8 cellular contexts compared by ENCODE assay signal in the genomic region with DNA sequence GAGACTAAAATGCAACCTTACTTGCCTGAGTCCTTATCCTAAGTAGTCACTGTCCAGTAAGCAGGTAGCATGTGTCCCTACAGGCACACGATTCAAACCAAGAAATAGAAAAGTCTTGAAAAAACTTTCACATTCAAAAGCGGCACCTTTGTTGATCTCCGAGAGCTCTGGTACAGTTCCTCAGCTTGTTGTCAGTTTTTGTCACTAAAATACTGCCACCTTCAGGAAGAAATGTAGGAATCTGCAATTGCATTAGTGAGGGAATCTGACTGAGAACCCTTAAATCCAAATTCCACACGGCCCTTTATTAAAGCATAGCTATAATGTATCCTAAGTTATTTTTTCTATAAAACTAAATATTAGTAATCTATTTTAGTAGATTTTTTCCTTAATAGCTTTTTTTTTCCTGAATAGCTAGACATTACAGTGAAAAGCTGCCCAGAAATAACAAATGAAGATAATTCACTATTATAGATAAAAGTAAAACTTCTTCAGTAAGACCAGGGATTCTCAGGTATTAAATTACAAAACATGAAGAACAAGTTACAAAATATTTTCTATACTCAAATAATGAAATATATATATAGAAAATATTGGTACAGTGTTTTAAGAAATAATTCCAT. TPM values are rescaled to one million over a fixed set of nuclear protein-coding genes. Genes with fewer than 3 reads are reported as not detected.
A peak's percentile ranks its signal among the peaks of the same experiment; 100 is the strongest.
DNase-seq lines count a peak whose midpoint lies in the region; ATAC-seq, FAIRE-seq and TF ChIP-seq lines count a peak whose summit lies in the region.

No MANE protein-coding gene starts in this region.

- no peaks in the 10 kb centered on the region for H3K4me1 ChIP-seq in kidney (ENCODE audit: control insufficient read depth in 1 of 2, insufficient read depth in 1 of 2, low read depth in 1 of 2, low read length in 2 of 2)

- no peaks in the 10 kb centered on the region for H3K27me3 Mint-ChIP-seq in MCF 10A (ENCODE audit: insufficient read depth, unreplicated experiment)

- no peak overlapping the region for H3K27ac ChIP-seq in kidney (ENCODE audit: low read depth in 2 of 2, low read length in 2 of 2)
- peak overlapping the region; percentile 60 for H3K27ac ChIP-seq in substantia nigra (ENCODE audit: low read depth, low read length, poor library complexity, severe bottlenecking)

- peak; percentile 15 for DNase-seq in NCI-H187 treated with DMSO at 0.1 percent for 48 hours (lab: John Stamatoyannopoulos, UW)
- no peak for DNase-seq in NCI-H187 (lab: John Stamatoyannopoulos, UW)
- DNase-seq in NOMO-1 treated with dmso at 0.1 percent for 144 hours (lab: John Stamatoyannopoulos, UW; ENCODE audit: unreplicated experiment) = peak; percentile 17
- peak; percentile 81 for DNase-seq in MCF 10A (ENCODE audit: unreplicated experiment)
- DNase-seq in kidney = no peak
- peak in 6 of 49 donors; percentile 5 to 67 (median 14) for DNase-seq in substantia nigra (lab: John Stamatoyannopoulos, UW)

- H3K4me1 Mint-ChIP-seq in MCF 10A (ENCODE audit: insufficient read depth, unreplicated experiment) = peaks cover 18% of the 10 kb centered on the region

- peaks cover 13% of the 10 kb centered on the region for H3K9me3 Mint-ChIP-seq in MCF 10A (ENCODE audit: unreplicated experiment)

- ATAC-seq in GM19467 (IDR thresholded peaks at IDR 0.05; ENCODE audit: unreplicated experiment) (peak; percentile 81), HG03469 (IDR thresholded peaks at IDR 0.05; ENCODE audit: unreplicated experiment) (peak; percentile 57)

- H3K4me3 Mint-ChIP-seq in MCF 10A (ENCODE audit: unreplicated experiment) = peak overlapping the region; percentile 63

- H3K36me3 ChIP-seq in kidney (ENCODE audit: control insufficient read depth in 1 of 2, insufficient read depth in 2 of 2, low read length in 2 of 2) = no peaks in the 10 kb centered on the region

- TF ChIP-seq CTCF in MCF 10A (IDR thresholded peaks at IDR 0.05; ENCODE audit: unreplicated experiment) = peak; percentile 62
- TF ChIP-seq CTCF in kidney (IDR thresholded peaks at IDR 0.05; ENCODE audit: borderline replicate concordance, extremely low read depth, insufficient read depth) = peak; percentile 72

- intact Hi-C loops in MCF 10A (cut with micrococcal nuclease) (loop anchor here (1.0 kb wide), 3 partner anchors 149 to 215 kb away; no protein-coding TSS in a partner anchor), kidney (cut with DNase I) (no loop called here)

- H3K36me3 Mint-ChIP-seq in MCF 10A (ENCODE audit: insufficient read depth, unreplicated experiment) = no peaks in the 10 kb centered on the region

- peak; percentile 95 for FAIRE-seq in kidney (lab: Jason Lieb, UNC)

- peak overlapping the region; percentile 43 to 64 for H3K4me3 ChIP-seq in kidney (ENCODE audit: low read length in 2 of 2)

- peak overlapping the region; percentile 75 for H3K27ac Mint-ChIP-seq in MCF 10A (ENCODE audit: low read depth, unreplicated experiment)

- CTCF ChIA-PET in MCF 10A (lab: Yijun Ruan, JAX) = interaction anchor here (0.6 to 4.6 kb wide), 52 partner anchors 9 to 366 kb away, joined by 3 to 135 read pairs (median 4); no protein-coding TSS in a partner anchor

- POLR2A ChIA-PET in MCF 10A (lab: Yijun Ruan, JAX) = interaction anchor here (0.6 to 2.6 kb wide), 16 partner anchors 10 to 331 kb away, joined by 3 to 23 read pairs (median 4); no protein-coding TSS in a partner anchor

- no TSS peak for BruUV-seq in MCF 10A (replicated peaks; lab: Mats Ljungman, UMichigan)

- no peaks in the 10 kb centered on the region for H3K9me3 ChIP-seq in kidney (ENCODE audit: control insufficient read depth in 1 of 2, low read length in 2 of 2)

- peak overlapping the region in 1 of 2 donors; percentile 63 for H3K9ac ChIP-seq in kidney (ENCODE audit: low read length in 2 of 2)

RNA-seq across cellular contexts. Expression of a gene that starts 44.0 kb away (rescaled TPM):
- total RNA-seq in MCF 10A (2022) (not detected in 2 replicates), kidney (not detected)
- not detected for polyA plus RNA-seq in kidney (ENCODE audit: insufficient read depth, low read depth, low replicate concordance)

Comparison
In these comparisons a context has a peak if more than half of its experiments do, and no peak if none do; other contexts are left out.
1. DNase-seq: peak in NCI-H187 treated with DMSO at 0.1 percent for 48 hours (single experiment), NOMO-1 treated with dmso at 0.1 percent for 144 hours (single experiment) and MCF 10A (single experiment); none in NCI-H187 (0 of 2) and kidney (single experiment).